Comparison of ENCODE assay signal across 8 cellular contexts in genomic region chr15:43370975-43371974, GRCh38. TPM values are rescaled to one million over a fixed set of nuclear protein-coding genes. Genes with fewer than 3 reads are reported as not detected.
DNase-seq lines count a peak whose midpoint lies in the region; ATAC-seq, FAIRE-seq and TF ChIP-seq lines count a peak whose summit lies in the region.

Gene TUBGCP4, plus strand, starts transcription at chr15:43371101. Its CDS starts 254 bp downstream, at chr15:43371355.
Gene ZSCAN29, minus strand, starts transcription at chr15:43371043. Its CDS starts 1,130 bp downstream, at chr15:43369913.

- no peaks in the 10 kb centered on the region for H3K9me3 Mint-ChIP-seq in astrocyte (ENCODE audit: unreplicated experiment)

- peak within 1 kb of the TSS; percentile 86 for H3K9ac ChIP-seq in astrocyte (ENCODE audit: low read length)

- intact Hi-C loops in T-helper 2 cell treated with Interferon-gamma antibody and Interleukin-4, amounts not matched to agents 100 ng/mL and 5 ng/mL, for 36 hours (cut with micrococcal nuclease) = loop anchor here (1.0 to 2.0 kb wide), 2 partner anchors 40 to 139 kb away; partner anchors contain the start of gene LCMT2

- H3K27ac Mint-ChIP-seq in astrocyte (ENCODE audit: unreplicated experiment) = peak within 1 kb of the TSS; percentile 77

- peaks cover 17% of the 10 kb centered on the region for H4K20me1 ChIP-seq in astrocyte (ENCODE audit: insufficient read depth, low read length)
- no peaks in the 10 kb centered on the region for H4K20me1 ChIP-seq in hepatocyte (ENCODE audit: insufficient read depth, poor library complexity, severe bottlenecking)

- no peaks in the 10 kb centered on the region for H3K27me3 Mint-ChIP-seq in astrocyte (ENCODE audit: low read depth, unreplicated experiment)

- H3K79me2 ChIP-seq in astrocyte (ENCODE audit: insufficient read depth, low read length) (peaks cover 52% of the 10 kb centered on the region), hepatocyte (peaks cover 68% of the 10 kb centered on the region)

- no peaks in the 10 kb centered on the region for H3K27me3 ChIP-seq in astrocyte (ENCODE audit: insufficient read depth, low read length)
- no peaks in the 10 kb centered on the region for H3K27me3 ChIP-seq in hepatocyte

- H3K4me3 ChIP-seq in astrocyte (ENCODE audit: insufficient read depth, low read depth, low read length) (peak within 1 kb of the TSS; percentile 86), hepatocyte (peak within 1 kb of the TSS; percentile 98)

- peak; percentile 64 for TF ChIP-seq CTCF in GM12873 (IDR thresholded peaks at IDR 0.05; ENCODE audit: insufficient read depth, low read depth, low read length, missing control alignments)
- TF ChIP-seq CTCF in astrocyte (IDR thresholded peaks at IDR 0.05; ENCODE audit: insufficient read depth, low read depth, low read length) = no peak
- TF ChIP-seq CTCF in hepatocyte (IDR thresholded peaks at IDR 0.05; ENCODE audit: poor library complexity) = peak; percentile 45

- peak within 1 kb of the TSS; percentile 99 for H2AFZ ChIP-seq in astrocyte (ENCODE audit: low read depth, low read length)
- peak within 1 kb of the TSS; percentile 99 for H2AFZ ChIP-seq in hepatocyte

- ATAC-seq in HG02642 (IDR thresholded peaks at IDR 0.05; ENCODE audit: poor library complexity, unreplicated experiment) (peak; percentile 86), GM18870 (IDR thresholded peaks at IDR 0.05; ENCODE audit: unreplicated experiment) (no peak)

- H3K4me2 ChIP-seq in astrocyte (ENCODE audit: low read length) = peak within 1 kb of the TSS; percentile 95
- peak within 1 kb of the TSS; percentile 87 for H3K4me2 ChIP-seq in hepatocyte

- H3K4me3 Mint-ChIP-seq in astrocyte (ENCODE audit: unreplicated experiment) = peak within 1 kb of the TSS; percentile 97

- no peaks in the 10 kb centered on the region for H3K9me3 ChIP-seq in astrocyte (ENCODE audit: insufficient read depth, low read depth, low read length)
- H3K9me3 ChIP-seq in hepatocyte (ENCODE audit: low read depth) = no peaks in the 10 kb centered on the region

- H3K4me1 ChIP-seq in astrocyte (ENCODE audit: insufficient read depth, low read length) = peaks cover 10% of the 10 kb centered on the region
- H3K4me1 ChIP-seq in hepatocyte (ENCODE audit: insufficient read depth) = peaks cover 17% of the 10 kb centered on the region

- peak; percentile 79 for DNase-seq in NCI-H146 (lab: John Stamatoyannopoulos, UW)
- DNase-seq in astrocyte (ENCODE audit: low read depth) = peak; percentile 28
- peak; percentile 92 for DNase-seq in hepatocyte (ENCODE audit: low spot score)
- DNase-seq in retina = peak; percentile 94

- H3K36me3 ChIP-seq in astrocyte (ENCODE audit: insufficient read depth, low read length) = peaks cover 2% of the 10 kb centered on the region
- H3K36me3 ChIP-seq in hepatocyte (replicated peaks; ENCODE audit: insufficient read depth, low read depth) = no peaks in the 10 kb centered on the region

- 2% methylated on average over 57 of the region's 66 CpGs for WGBS in hepatocyte (ENCODE audit: low lambda C conversion rate, missing lambda C conversion rate)

- H3K27ac ChIP-seq in astrocyte (ENCODE audit: low read depth, low read length) = peak within 1 kb of the TSS; percentile 46
- H3K27ac ChIP-seq in hepatocyte = peak within 1 kb of the TSS; percentile 66

- peaks cover 11% of the 10 kb centered on the region for H3K4me1 Mint-ChIP-seq in astrocyte (ENCODE audit: low read depth, unreplicated experiment)

- FAIRE-seq in astrocyte (lab: Jason Lieb, UNC) = no peak

- no peaks in the 10 kb centered on the region for H3K9me2 ChIP-seq in hepatocyte (replicated peaks; ENCODE audit: insufficient read depth)

- H3K36me3 Mint-ChIP-seq in astrocyte (ENCODE audit: low read depth, unreplicated experiment) = peaks cover 26% of the 10 kb centered on the region

RNA-seq across cellular contexts. Expression of gene TUBGCP4, which starts in this region (rescaled TPM):
- 34.4 and 37.0 TPM in 2 replicates for total RNA-seq in T-helper 2 cell treated with Interferon-gamma antibody and Interleukin-4, amounts not matched to agents 100 ng/mL and 5 ng/mL, for 36 hours
- total RNA-seq in astrocyte (10.3 and 12.0 TPM in 2 replicates), hepatocyte (12.0 and 13.4 TPM in 2 replicates)
- polyA plus RNA-seq in hepatocyte = 9.5 and 17.2 TPM in 2 replicates

RNA-seq across cellular contexts. Expression of gene ZSCAN29, which starts in this region (rescaled TPM):
- total RNA-seq in T-helper 2 cell treated with Interferon-gamma antibody and Interleukin-4, amounts not matched to agents 100 ng/mL and 5 ng/mL, for 36 hours = 28.0 and 28.2 TPM in 2 replicates
- total RNA-seq in astrocyte (25.5 and 27.8 TPM in 2 replicates), hepatocyte (29.8 and 30.3 TPM in 2 replicates)
- polyA plus RNA-seq in hepatocyte = 6.1 and 9.8 TPM in 2 replicates

Comparison
In these comparisons a context has a peak if more than half of its experiments do, and no peak if none do; other contexts are left out.
1. DNase-seq: peak in every context shown above with its lines; median percentile 94 in retina; 92 in hepatocyte; 79 in NCI-H146; 28 in astrocyte.